ENCODE assay signal across 10 cellular contexts in the genomic region with DNA sequence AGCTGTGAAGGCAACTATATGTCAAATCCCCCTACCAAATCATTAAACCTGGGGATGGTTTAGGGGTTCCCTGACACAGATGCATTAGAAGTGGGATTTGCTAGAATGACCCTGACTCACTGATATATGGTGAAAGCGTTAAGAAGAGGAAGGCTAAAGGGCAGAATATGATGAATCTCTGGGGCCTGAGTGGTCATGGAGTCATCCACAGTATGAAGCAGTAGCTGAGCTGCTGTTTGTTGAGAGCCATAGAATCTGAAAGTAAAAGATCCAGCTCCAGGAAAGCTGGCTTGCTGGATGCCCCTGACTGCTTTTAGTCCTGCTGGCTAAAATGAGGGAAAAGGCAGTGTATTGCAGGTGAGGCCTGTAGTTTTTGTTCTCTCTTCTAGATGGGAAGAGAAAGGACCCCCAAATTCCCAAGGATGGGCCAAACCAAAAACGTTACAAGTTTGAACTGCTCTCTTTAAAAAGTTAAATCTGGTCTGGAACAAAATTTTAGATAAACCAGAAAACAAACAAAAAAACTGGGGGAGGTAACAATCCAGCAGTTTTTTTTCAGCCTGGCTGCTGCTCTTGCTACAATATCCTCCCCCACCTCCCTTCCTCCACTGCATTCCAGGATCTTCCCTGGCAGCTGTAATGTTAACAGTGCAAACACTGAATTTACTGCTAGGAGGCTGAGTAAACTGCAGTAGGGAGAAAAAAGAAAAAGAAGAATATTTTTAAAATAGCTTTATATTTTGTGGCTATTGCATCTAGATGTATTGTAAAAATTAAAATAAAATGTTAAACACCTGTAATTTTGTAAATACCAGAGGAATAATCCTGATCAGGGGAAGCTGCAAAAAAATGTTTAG. TPM values are rescaled to one million over a fixed set of nuclear protein-coding genes. Genes with fewer than 3 reads are reported as not detected.
DNase-seq lines count a peak whose midpoint lies in the region; TF ChIP-seq lines count a peak whose summit lies in the region.
"Had no signal": no experiment of that assay in that cellular context is flagged by ENCODE, and none has a peak within 500 bp of the region (broad histone marks: within the 10 kb centered on the region; RNA-seq: fewer than 3 reads in every experiment).

No MANE protein-coding gene starts in this region.

- no peak for TF ChIP-seq CTCF in brain microvascular endothelial cell (IDR thresholded peaks at IDR 0.05; ENCODE audit: low read depth, low read length, missing control alignments)

- peaks cover 7% of the 10 kb centered on the region for H3K36me3 ChIP-seq in brain microvascular endothelial cell (replicated peaks)

- H3K4me3 ChIP-seq in brain microvascular endothelial cell (ENCODE audit: low read depth, low read length): no peak overlapping the region

- in situ Hi-C loops in brain microvascular endothelial cell (cut with HindIII; ENCODE audit: low pct_ligation_motif_present, low sequenced_read_pairs): no loop called here

- DNase-seq in ELF-1 (ENCODE audit: low read depth, low spot score) (peak; percentile 20), brain microvascular endothelial cell (peak; percentile 38), islet precursor cell (peak; percentile 65), renal cortical epithelial cell (ENCODE audit: low read depth) (peak; percentile 58), NCI-H1417 treated with DMSO at 0.1 percent for 48 hours (lab: John Stamatoyannopoulos, UW) (no peak), NCI-H2107 treated with DMSO at 0.1 percent for 48 hours (lab: John Stamatoyannopoulos, UW; ENCODE audit: unreplicated experiment) (no peak), LoVo (ENCODE audit: low spot score) (no peak), GM19238 (ENCODE audit: insufficient read length, low spot score) (no peak)
- DNase-seq: activated gamma-delta T cell, NCI-H2171 had no signal

- H3K27me3 ChIP-seq in brain microvascular endothelial cell (replicated peaks): no peaks in the 10 kb centered on the region

- H3K27ac ChIP-seq in brain microvascular endothelial cell: no peak overlapping the region

RNA-seq across cellular contexts. Expression of gene SEL1L, which starts 16.5 kb away (rescaled TPM):
- total RNA-seq in renal cortical epithelial cell: 66.5 and 89.4 TPM in 2 replicates

Comparison
In these comparisons a context has a peak if more than half of its experiments do, and no peak if none do; other contexts are left out.
1. DNase-seq: peak in ELF-1 (single experiment), brain microvascular endothelial cell (single experiment), islet precursor cell (single experiment) and renal cortical epithelial cell (single experiment); none in NCI-H1417 treated with DMSO at 0.1 percent for 48 hours (single experiment), NCI-H2107 treated with DMSO at 0.1 percent for 48 hours (single experiment), LoVo (single experiment) and GM19238 (single experiment).